Comparison of ENCODE assay signal across 8 cellular contexts in the genomic region with DNA sequence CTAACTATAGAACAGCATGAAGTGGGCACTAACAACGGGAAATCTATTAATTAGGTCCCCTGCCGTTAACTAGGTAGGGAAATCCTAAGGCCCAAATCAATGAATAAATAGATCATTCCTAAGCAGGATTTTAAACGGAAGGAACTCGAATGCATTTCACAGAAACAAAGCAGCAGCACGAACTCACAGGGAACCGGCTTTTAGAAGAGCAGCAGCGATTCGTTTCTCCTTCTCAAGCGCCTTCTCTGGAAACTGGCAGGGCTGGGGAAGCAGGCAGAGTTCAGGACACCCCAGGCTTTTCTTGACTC. TPM values are rescaled to one million over a fixed set of nuclear protein-coding genes. Genes with fewer than 3 reads are reported as not detected.
DNase-seq lines count a peak whose midpoint lies in the region; ATAC-seq and TF ChIP-seq lines count a peak whose summit lies in the region.

No MANE protein-coding gene starts in this region.

- peaks cover 6% of the 10 kb centered on the region; the same call in 1 of the 2 replicates for H3F3A ChIP-seq in GM23338 (replicated peaks; ENCODE audit: low read depth)

- H3K27me3 Mint-ChIP-seq in GM23338 (ENCODE audit: insufficient read depth, low read depth, poor library complexity): peaks cover 18% of the 10 kb centered on the region

- peak overlapping the region; percentile 87 for H3K4me3 ChIP-seq in BE2C (ENCODE audit: low read depth, low read length)
- H3K4me3 ChIP-seq in GM23338: peak overlapping the region; percentile 88
- peak overlapping the region; percentile 73 to 93 for H3K4me3 ChIP-seq in Panc1 (ENCODE audit: low read depth in 2 of 2, low read length in 2 of 2)
- H3K4me3 ChIP-seq in effector memory CD4-positive, alpha-beta T cell (ENCODE audit: insufficient read depth, low read depth, low read length, poor library complexity, severe bottlenecking): peak overlapping the region; percentile 90

- peaks cover 7% of the 10 kb centered on the region; the same call in 2 of the 3 replicates for H3K9me3 Mint-ChIP-seq in GM23338

- no peak for TF ChIP-seq CTCF in BE2C (IDR thresholded peaks at IDR 0.05; ENCODE audit: low read depth, low read length)
- TF ChIP-seq CTCF in GM23338 (conservative IDR thresholded peaks at IDR 0.05; ENCODE audit: low read depth in 2 of 2): no peak
- no peak for TF ChIP-seq CTCF in Panc1 (IDR thresholded peaks at IDR 0.05)

- no TSS peak for BruUV-seq in Panc1 (replicated peaks; lab: Mats Ljungman, UMichigan)

- H3K36me3 Mint-ChIP-seq in GM23338 (ENCODE audit: low read depth): no peaks in the 10 kb centered on the region; the same call in 1 of the 3 replicates

- no peaks in the 10 kb centered on the region for H3K9me2 ChIP-seq in GM23338 (ENCODE audit: insufficient read depth)

- peak overlapping the region; percentile 85 for H3K4me3 Mint-ChIP-seq in GM23338

- H3K4me1 ChIP-seq in BE2C (no peaks in the 10 kb centered on the region), GM23338 (ENCODE audit: insufficient read depth) (peaks cover 10% of the 10 kb centered on the region), Panc1 (ENCODE audit: control insufficient read depth, insufficient read depth, low read length) (peaks cover 8% of the 10 kb centered on the region; the same call in 1 of the 2 replicates)
- H3K4me1 ChIP-seq in effector memory CD4-positive, alpha-beta T cell (ENCODE audit: control insufficient read depth, insufficient read depth, low read length, poor library complexity, severe bottlenecking): no peaks in the 10 kb centered on the region

- H3K36me3 ChIP-seq in BE2C (no peaks in the 10 kb centered on the region), GM23338 (ENCODE audit: insufficient read depth) (no peaks in the 10 kb centered on the region), Panc1 (ENCODE audit: control insufficient read depth, insufficient read depth, low read length) (no peaks in the 10 kb centered on the region)
- no peaks in the 10 kb centered on the region for H3K36me3 ChIP-seq in effector memory CD4-positive, alpha-beta T cell (ENCODE audit: control insufficient read depth, insufficient read depth, low read length)

- POLR2A ChIA-PET in Panc1 (lab: Charles Lee): no interaction called here

- H3K27ac Mint-ChIP-seq in GM23338: no peak overlapping the region

- H3K27me3 ChIP-seq in BE2C (no peaks in the 10 kb centered on the region), GM23338 (ENCODE audit: insufficient read depth) (peaks cover 40% of the 10 kb centered on the region), Panc1 (ENCODE audit: control insufficient read depth, insufficient read depth, low read length) (no peaks in the 10 kb centered on the region)
- H3K27me3 ChIP-seq in effector memory CD4-positive, alpha-beta T cell (replicated peaks; ENCODE audit: control insufficient read depth, insufficient read depth, low read length, poor library complexity, severe bottlenecking): no peaks in the 10 kb centered on the region

- H2AFZ ChIP-seq in GM23338: peak overlapping the region; percentile 97; the same call in 1 of the 2 replicates

- H3K79me2 ChIP-seq in GM23338 (replicated peaks; ENCODE audit: insufficient read depth): peaks cover 24% of the 10 kb centered on the region

- H3K4me1 Mint-ChIP-seq in GM23338: peaks cover 17% of the 10 kb centered on the region

- no peak overlapping the region for H3K27ac ChIP-seq in GM23338 (ENCODE audit: low read depth)
- H3K27ac ChIP-seq in Panc1 (ENCODE audit: low read length): peak overlapping the region; percentile 97
- peak overlapping the region; percentile 78 for H3K27ac ChIP-seq in effector memory CD4-positive, alpha-beta T cell (ENCODE audit: insufficient read depth, low read length, poor library complexity, severe bottlenecking)

- no peaks in the 10 kb centered on the region for H3K9me3 ChIP-seq in BE2C
- peaks cover 46% of the 10 kb centered on the region for H3K9me3 ChIP-seq in Panc1 (ENCODE audit: control insufficient read depth, insufficient read depth, low read depth, low read length)
- no peaks in the 10 kb centered on the region for H3K9me3 ChIP-seq in effector memory CD4-positive, alpha-beta T cell (ENCODE audit: control insufficient read depth, low read length)

- in situ Hi-C loops in Panc1 (cut with HindIII; ENCODE audit: low pct_unique_long_range_greater_than_20kb, low sequenced_read_pairs): no loop called here

- DNase-seq in BE2C (no peak), GM23338 (ENCODE audit: low spot score) (peak; percentile 58), Panc1 (ENCODE audit: low read depth, low spot score) (peak; percentile 15), myocyte (ENCODE audit: low read depth) (peak; percentile 30), cortex of kidney (lab: John Stamatoyannopoulos, UW) (no peak), iPS-NIHi11 (ENCODE audit: low spot score) (no peak)
- DNase-seq in effector memory CD4-positive, alpha-beta T cell: no peak
- no peak for DNase-seq in effector CD4-positive, alpha-beta T cell

- peak overlapping the region; percentile 95 for H3K4me2 ChIP-seq in GM23338

- intact Hi-C loops in Panc1 (cut with micrococcal nuclease; ENCODE audit: unreplicated experiment): loop anchor here (5.0 kb wide), 1 partner anchor 187 kb away; a partner anchor contains a TSS

- peaks cover 5% of the 10 kb centered on the region for H4K20me1 ChIP-seq in GM23338 (replicated peaks; ENCODE audit: insufficient read depth)

- no peak; the same call in 2 of the 3 replicates for ATAC-seq in GM23338
- ATAC-seq in Panc1: peak; percentile 29

- CTCF ChIA-PET in Panc1 (lab: Charles Lee): interaction anchor here (0.5 kb wide), 1 partner anchor 342 kb away, joined by 4 read pairs; no protein-coding TSS in a partner anchor

TF ChIP-seq in GM23338, 12 proteins besides CTCF, POLR2A, EP300 and RAD21:
- no peak for TF ChIP-seq ZNF114 (CRISPR knock-in tag; IDR thresholded peaks at IDR 0.05)
- TF ChIP-seq, protein P1, sequence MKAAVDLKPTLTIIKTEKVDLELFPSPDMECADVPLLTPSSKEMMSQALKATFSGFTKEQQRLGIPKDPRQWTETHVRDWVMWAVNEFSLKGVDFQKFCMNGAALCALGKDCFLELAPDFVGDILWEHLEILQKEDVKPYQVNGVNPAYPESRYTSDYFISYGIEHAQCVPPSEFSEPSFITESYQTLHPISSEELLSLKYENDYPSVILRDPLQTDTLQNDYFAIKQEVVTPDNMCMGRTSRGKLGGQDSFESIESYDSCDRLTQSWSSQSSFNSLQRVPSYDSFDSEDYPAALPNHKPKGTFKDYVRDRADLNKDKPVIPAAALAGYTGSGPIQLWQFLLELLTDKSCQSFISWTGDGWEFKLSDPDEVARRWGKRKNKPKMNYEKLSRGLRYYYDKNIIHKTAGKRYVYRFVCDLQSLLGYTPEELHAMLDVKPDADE (IDR thresholded peaks at IDR 0.05): no peak
- TF ChIP-seq, protein P2, sequence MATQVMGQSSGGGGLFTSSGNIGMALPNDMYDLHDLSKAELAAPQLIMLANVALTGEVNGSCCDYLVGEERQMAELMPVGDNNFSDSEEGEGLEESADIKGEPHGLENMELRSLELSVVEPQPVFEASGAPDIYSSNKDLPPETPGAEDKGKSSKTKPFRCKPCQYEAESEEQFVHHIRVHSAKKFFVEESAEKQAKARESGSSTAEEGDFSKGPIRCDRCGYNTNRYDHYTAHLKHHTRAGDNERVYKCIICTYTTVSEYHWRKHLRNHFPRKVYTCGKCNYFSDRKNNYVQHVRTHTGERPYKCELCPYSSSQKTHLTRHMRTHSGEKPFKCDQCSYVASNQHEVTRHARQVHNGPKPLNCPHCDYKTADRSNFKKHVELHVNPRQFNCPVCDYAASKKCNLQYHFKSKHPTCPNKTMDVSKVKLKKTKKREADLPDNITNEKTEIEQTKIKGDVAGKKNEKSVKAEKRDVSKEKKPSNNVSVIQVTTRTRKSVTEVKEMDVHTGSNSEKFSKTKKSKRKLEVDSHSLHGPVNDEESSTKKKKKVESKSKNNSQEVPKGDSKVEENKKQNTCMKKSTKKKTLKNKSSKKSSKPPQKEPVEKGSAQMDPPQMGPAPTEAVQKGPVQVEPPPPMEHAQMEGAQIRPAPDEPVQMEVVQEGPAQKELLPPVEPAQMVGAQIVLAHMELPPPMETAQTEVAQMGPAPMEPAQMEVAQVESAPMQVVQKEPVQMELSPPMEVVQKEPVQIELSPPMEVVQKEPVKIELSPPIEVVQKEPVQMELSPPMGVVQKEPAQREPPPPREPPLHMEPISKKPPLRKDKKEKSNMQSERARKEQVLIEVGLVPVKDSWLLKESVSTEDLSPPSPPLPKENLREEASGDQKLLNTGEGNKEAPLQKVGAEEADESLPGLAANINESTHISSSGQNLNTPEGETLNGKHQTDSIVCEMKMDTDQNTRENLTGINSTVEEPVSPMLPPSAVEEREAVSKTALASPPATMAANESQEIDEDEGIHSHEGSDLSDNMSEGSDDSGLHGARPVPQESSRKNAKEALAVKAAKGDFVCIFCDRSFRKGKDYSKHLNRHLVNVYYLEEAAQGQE (IDR thresholded peaks at IDR 0.05; ENCODE audit: unreplicated experiment): no peak

RNA-seq across cellular contexts. Expression of a gene that starts 0.8 kb away (rescaled TPM):
- polyA plus RNA-seq in BE2C (2012; ENCODE audit: insufficient read depth, insufficient read length, low read depth): 7.3 TPM
- total RNA-seq in GM23338 (2014; rRNA removed; shearing (Covaris generic)): 5.9 and 6.3 TPM in 2 replicates
- 2.0 and 2.1 TPM in 2 replicates for polyA plus RNA-seq in GM23338 (2016; fragmentation: Nextera tagmentation; extraction: Ambion mirVana)
- total RNA-seq in Panc1 (2021; ENCODE audit: unreplicated experiment) (22.0 TPM), myocyte (14.8 and 21.2 TPM in 2 replicates)
- 9.3 TPM for polyA plus RNA-seq in Panc1 (2012; ENCODE audit: insufficient read length)
- 3.7 TPM for polyA plus RNA-seq in myocyte (2012)

RNA-seq across cellular contexts. Expression of a gene that starts 59.8 kb away (rescaled TPM):
- 1.9 TPM for polyA plus RNA-seq in BE2C (2012; ENCODE audit: insufficient read depth, insufficient read length, low read depth)
- 3.0 TPM in 1 of 2 replicates, not detected in the other for total RNA-seq in GM23338 (2014; rRNA removed; shearing (Covaris generic))
- polyA plus RNA-seq in GM23338 (2016; fragmentation: Nextera tagmentation; extraction: Ambion mirVana): not detected in 2 replicates
- 0.39 TPM for total RNA-seq in Panc1 (2021; ENCODE audit: unreplicated experiment)
- 0.13 TPM for polyA plus RNA-seq in Panc1 (2012; ENCODE audit: insufficient read length)
- total RNA-seq in myocyte: 0.68 and 1.3 TPM in 2 replicates
- polyA plus RNA-seq in myocyte (2012): 2.0 TPM

RNA-seq across cellular contexts. Expression of a gene that starts 59.9 kb away (rescaled TPM):
- polyA plus RNA-seq in BE2C (2012; ENCODE audit: insufficient read depth, insufficient read length, low read depth): 2.9 TPM
- 4.4 and 6.3 TPM in 2 replicates for total RNA-seq in GM23338 (2014; rRNA removed; shearing (Covaris generic))
- 5.0 TPM in 2 replicates for polyA plus RNA-seq in GM23338 (2016; fragmentation: Nextera tagmentation; extraction: Ambion mirVana)
- total RNA-seq in Panc1 (2021; ENCODE audit: unreplicated experiment) (6.2 TPM), myocyte (4.4 and 4.8 TPM in 2 replicates)
- polyA plus RNA-seq in Panc1 (2012; ENCODE audit: insufficient read length): 2.0 TPM
- polyA plus RNA-seq in myocyte (2012): 1.7 TPM

Comparison
In these comparisons a context has a peak if more than half of its experiments do, and no peak if none do; other contexts are left out.
1. DNase-seq: peak in GM23338 (single experiment), Panc1 (single experiment) and myocyte (single experiment); none in BE2C (single experiment), effector memory CD4-positive, alpha-beta T cell (0 of 3), cortex of kidney (single experiment), iPS-NIHi11 (single experiment) and effector CD4-positive, alpha-beta T cell (single experiment).
2. Peak in every context shown above with its lines, with median percentiles within 50 percentile points of each other: H3K4me3 ChIP-seq.